In the genomic region with DNA sequence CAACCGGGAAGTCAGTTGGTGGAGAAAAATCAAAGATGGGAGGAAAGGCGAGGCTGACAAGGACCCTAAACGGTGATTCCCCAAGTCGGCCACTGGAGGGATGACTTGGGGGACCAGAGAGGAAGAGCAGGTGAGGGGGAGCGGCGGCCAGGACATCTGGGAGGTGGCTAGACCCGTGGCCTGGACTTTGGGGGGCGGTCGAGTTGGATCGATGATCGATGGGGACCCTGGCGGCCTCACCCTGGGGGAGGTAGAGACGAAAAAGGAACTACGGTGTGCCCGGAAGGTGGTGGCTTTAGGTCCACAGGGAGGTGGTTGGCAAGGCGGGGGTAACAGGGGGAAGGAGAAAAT, we compare ENCODE assay signal across 8 cellular contexts. TPM values are rescaled to one million over a fixed set of nuclear protein-coding genes. Genes with fewer than 3 reads are reported as not detected.
DNase-seq lines count a peak whose midpoint lies in the region; ATAC-seq and TF ChIP-seq lines count a peak whose summit lies in the region.

No MANE protein-coding gene starts in this region.

- TF ChIP-seq POLR2A in sigmoid colon (IDR thresholded peaks at IDR 0.05) = no peak

- peaks cover 56% of the 10 kb centered on the region for H3K4me1 Mint-ChIP-seq in activated CD4-positive, alpha-beta T cell treated with anti-CD3 and anti-CD28 coated beads for 36 hours
- H3K4me1 Mint-ChIP-seq in T-helper 2 cell treated with Interferon-gamma antibody and Interleukin-4, amounts not matched to agents 5 μg/mL and 100 μg/mL, for 36 hours (ENCODE audit: low read depth) = peaks cover 42% of the 10 kb centered on the region

- no peaks in the 10 kb centered on the region for H3K27me3 Mint-ChIP-seq in activated CD4-positive, alpha-beta T cell treated with anti-CD3 and anti-CD28 coated beads for 36 hours
- H3K27me3 Mint-ChIP-seq in T-helper 2 cell treated with Interferon-gamma antibody and Interleukin-4, amounts not matched to agents 5 μg/mL and 100 μg/mL, for 36 hours (ENCODE audit: low read depth) = no peaks in the 10 kb centered on the region

- peak overlapping the region; percentile 66 to 67 for H3K4me3 ChIP-seq in foreskin fibroblast (ENCODE audit: low read depth in 1 of 2, low read length in 2 of 2)
- H3K4me3 ChIP-seq in sigmoid colon = peak overlapping the region; percentile 48 to 69 (median 61)

- peak; percentile 42 for DNase-seq in activated CD4-positive, alpha-beta T cell treated with anti-CD3 and anti-CD28 coated beads for 36 hours
- DNase-seq in activated CD4-positive, alpha-beta T cell treated with anti-CD3 and anti-CD28 coated beads, Interleukin-2, amount 50 U/mL, for 1 hour = no peak
- no peak for DNase-seq in T-helper 2 cell treated with Interferon-gamma antibody and Interleukin-4, amounts not matched to agents 5 μg/mL and 100 μg/mL, for 36 hours (ENCODE audit: low spot score)
- DNase-seq in foreskin fibroblast = peak in 1 of 2 donors; percentile 44
- DNase-seq in sigmoid colon = peak; percentile 78
- no peak for DNase-seq in iPS-NIHi11 (ENCODE audit: low spot score)

- peak overlapping the region; percentile 95 for H3K4me3 Mint-ChIP-seq in activated CD4-positive, alpha-beta T cell treated with anti-CD3 and anti-CD28 coated beads for 36 hours
- H3K4me3 Mint-ChIP-seq in T-helper 2 cell treated with Interferon-gamma antibody and Interleukin-4, amounts not matched to agents 5 μg/mL and 100 μg/mL, for 36 hours = peak overlapping the region; percentile 89

- peaks cover 0 to 75% (median 72%) of the 10 kb centered on the region in 4 donors for H3K4me1 ChIP-seq in sigmoid colon

- H3K9me3 Mint-ChIP-seq in activated CD4-positive, alpha-beta T cell treated with anti-CD3 and anti-CD28 coated beads for 36 hours (ENCODE audit: low read depth) = no peaks in the 10 kb centered on the region
- no peaks in the 10 kb centered on the region for H3K9me3 Mint-ChIP-seq in T-helper 2 cell treated with Interferon-gamma antibody and Interleukin-4, amounts not matched to agents 5 μg/mL and 100 μg/mL, for 36 hours

- CTCF ChIA-PET in activated CD4-positive, alpha-beta T cell treated with anti-CD3 and anti-CD28 coated beads for 36 hours (lab: Charles Lee) = interaction anchor here (0.8 to 2.3 kb wide), 6 partner anchors 8 to 197 kb away, joined by 3 to 17 read pairs (median 5); a partner anchor contains a TSS

- H3K36me3 Mint-ChIP-seq in activated CD4-positive, alpha-beta T cell treated with anti-CD3 and anti-CD28 coated beads for 36 hours (ENCODE audit: low read depth) = peaks cover 32% of the 10 kb centered on the region
- H3K36me3 Mint-ChIP-seq in T-helper 2 cell treated with Interferon-gamma antibody and Interleukin-4, amounts not matched to agents 5 μg/mL and 100 μg/mL, for 36 hours (ENCODE audit: low read depth) = peaks cover 13% of the 10 kb centered on the region

- TF ChIP-seq EP300 in sigmoid colon (IDR thresholded peaks at IDR 0.05) = no peak

- peak overlapping the region; percentile 96 to 100 (median 100) for H3K27ac ChIP-seq in sigmoid colon

- POLR2A ChIA-PET in activated CD4-positive, alpha-beta T cell treated with anti-CD3 and anti-CD28 coated beads for 36 hours (lab: Charles Lee) = interaction anchor here (0.9 to 1.7 kb wide), 3 partner anchors 8 to 17 kb away, joined by 3 to 10 read pairs (median 4); a partner anchor contains a TSS

- no peaks in the 10 kb centered on the region for H3K27me3 ChIP-seq in sigmoid colon

- ATAC-seq in activated CD4-positive, alpha-beta T cell treated with anti-CD3 and anti-CD28 coated beads for 36 hours = no peak
- ATAC-seq in HG02970 (IDR thresholded peaks at IDR 0.05; ENCODE audit: low FRiP score, unreplicated experiment) (no peak), HG02938 (IDR thresholded peaks at IDR 0.05; ENCODE audit: unreplicated experiment) (no peak)

- peaks cover 0 to 18% (median 6%) of the 10 kb centered on the region in 4 donors for H3K36me3 ChIP-seq in sigmoid colon

- H3K9me3 ChIP-seq in sigmoid colon = no peaks in the 10 kb centered on the region

- intact Hi-C loops in activated CD4-positive, alpha-beta T cell treated with anti-CD3 and anti-CD28 coated beads for 36 hours (cut with DNase I, micrococcal nuclease) = loop anchor here in 1 of 2 experiments (1.0 to 10.0 kb wide), 3 partner anchors 14 to 833 kb away; a partner anchor contains a TSS
- intact Hi-C loops in sigmoid colon (cut with DNase I) = loop anchor here (10.0 kb wide), 1 partner anchor 687 kb away; a partner anchor contains a TSS

- TF ChIP-seq CTCF in foreskin fibroblast (IDR thresholded peaks at IDR 0.05; ENCODE audit: low read depth, low read length) (no peak), sigmoid colon (IDR thresholded peaks at IDR 0.05) (peak in 1 of 4 experiments; percentile 37)

- peak overlapping the region; percentile 87 for H3K27ac Mint-ChIP-seq in activated CD4-positive, alpha-beta T cell treated with anti-CD3 and anti-CD28 coated beads for 36 hours
- H3K27ac Mint-ChIP-seq in T-helper 2 cell treated with Interferon-gamma antibody and Interleukin-4, amounts not matched to agents 5 μg/mL and 100 μg/mL, for 36 hours = peak overlapping the region; percentile 90

- WGBS in sigmoid colon, 2 donors = 2 to 10% methylated on average over 16 of the region's 16 CpGs

RNA-seq across cellular contexts. Expression of a gene that starts 7.6 kb away (rescaled TPM):
- 100 to 1,000 TPM; 123 to 188 TPM for total RNA-seq in activated CD4-positive, alpha-beta T cell treated with anti-CD3 and anti-CD28 coated beads for 36 hours
- total RNA-seq in sigmoid colon = 1,000 to 10,000 TPM in 1 of 4 donors, 100 to 1,000 TPM in 3; 602 to 1,004 (median 791) TPM
- polyA plus RNA-seq in sigmoid colon = 100 to 1,000 TPM; 129 to 455 (median 265) TPM

RNA-seq across cellular contexts. Expression of a gene that starts 13.1 kb away (rescaled TPM):
- total RNA-seq in activated CD4-positive, alpha-beta T cell treated with anti-CD3 and anti-CD28 coated beads for 36 hours = 10 to 100 TPM; 46.5 to 47.9 TPM
- 10 to 100 TPM; 14.6 to 70.3 (median 15.4) TPM for total RNA-seq in sigmoid colon
- polyA plus RNA-seq in sigmoid colon = 10 to 100 TPM; 42.1 to 87.0 (median 57.7) TPM

RNA-seq across cellular contexts. Expression of a gene that starts 13.8 kb away (rescaled TPM):
- 10 to 100 TPM; 75.3 to 88.3 TPM for total RNA-seq in activated CD4-positive, alpha-beta T cell treated with anti-CD3 and anti-CD28 coated beads for 36 hours
- 10 to 100 TPM; 24.7 to 49.3 (median 29.8) TPM for total RNA-seq in sigmoid colon
- polyA plus RNA-seq in sigmoid colon = 10 to 100 TPM; 37.0 to 87.8 (median 60.1) TPM

RNA-seq across cellular contexts. Expression of a gene that starts 19.9 kb away (rescaled TPM):
- total RNA-seq in activated CD4-positive, alpha-beta T cell treated with anti-CD3 and anti-CD28 coated beads for 36 hours = 100 to 1,000 TPM; 161 to 180 TPM
- total RNA-seq in sigmoid colon = 100 to 1,000 TPM in 3 of 4 donors, 10 to 100 TPM in 1; 74.7 to 112 (median 104) TPM
- polyA plus RNA-seq in sigmoid colon = 100 to 1,000 TPM; 294 to 390 (median 352) TPM

RNA-seq across cellular contexts. Expression of a gene that starts 23.7 kb away (rescaled TPM):
- total RNA-seq in activated CD4-positive, alpha-beta T cell treated with anti-CD3 and anti-CD28 coated beads for 36 hours = 1 to 10 TPM in 1 of 2 experiments, under 1 TPM in 1; 0.82 to 1.1 TPM
- total RNA-seq in sigmoid colon = under 1 TPM in 3 of 4 donors, not detected in 1; 0.36 to 0.82 (median 0.81) TPM
- under 1 TPM in 1 of 3 donors, not detected in 2; 0.36 TPM for polyA plus RNA-seq in sigmoid colon

Comparison
In these comparisons a context has a peak if more than half of its experiments do, and no peak if none do; other contexts are left out.
1. DNase-seq: peak in activated CD4-positive, alpha-beta T cell treated with anti-CD3 and anti-CD28 coated beads for 36 hours (single experiment) and sigmoid colon (single experiment); none in activated CD4-positive, alpha-beta T cell treated with anti-CD3 and anti-CD28 coated beads, Interleukin-2, amount 50 U/mL, for 1 hour (single experiment), T-helper 2 cell treated with Interferon-gamma antibody and Interleukin-4, amounts not matched to agents 5 μg/mL and 100 μg/mL, for 36 hours (single experiment) and iPS-NIHi11 (single experiment).